In the genomic region with DNA sequence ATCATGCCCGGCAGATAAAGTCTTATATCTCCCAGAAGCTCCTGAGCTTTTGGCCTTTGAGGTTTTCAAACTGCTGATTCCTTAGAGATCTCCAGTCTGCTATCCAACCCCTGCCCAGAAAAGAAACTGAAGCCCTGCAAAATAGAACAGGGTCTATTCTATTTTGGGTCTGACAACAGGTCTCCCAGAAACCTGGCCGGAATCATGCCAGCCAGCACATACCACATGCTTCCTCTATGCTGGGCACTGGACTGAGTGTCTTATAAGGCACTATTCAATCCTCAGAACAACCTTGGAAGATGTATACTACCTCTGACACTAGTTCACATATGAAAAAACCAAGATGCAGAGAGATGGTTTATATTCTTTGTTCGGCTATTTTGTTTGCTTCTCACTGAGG, we compare ENCODE assay signal across 36 cellular contexts.
"Had no signal": no experiment of that assay in that cellular context is flagged by ENCODE, and none has a peak within 500 bp of the region (broad histone marks: within the 10 kb centered on the region; RNA-seq: fewer than 3 reads in every experiment).

No MANE protein-coding gene starts in this region.

- H3K27me3 ChIP-seq: brain microvascular endothelial cell, Peyer's patch, SJSA1 had no signal

- H3K9me3 Mint-ChIP-seq: activated CD4-positive, alpha-beta memory T cell treated with anti-CD3 and anti-CD28 coated beads, Interleukin-2, amount 10 ng/mL, durations not matched to agents 7 days and 5 days; activated naive CD8-positive, alpha-beta T cell treated with anti-CD3 and anti-CD28 coated beads for 36 hours; activated T-helper 17 cell treated with anti-CD3 and anti-CD28 coated beads, Interleukin-2, amount 50 U/mL, for 72 hours; T-helper 1 cell treated with Interleukin-12 subunit alpha and Interleukin-12 subunit beta and Interleukin-4 antibody, amounts not matched to agents 30 μg/mL and 1 μg/mL, for 36 hours; T-helper 2 cell treated with Interferon-gamma antibody and Interleukin-4, amounts not matched to agents 5 μg/mL and 100 μg/mL, for 36 hours; WTC11 had no signal

- H3K4me3 ChIP-seq: Peyer's patch, SJSA1 had no signal

- H3K9me3 ChIP-seq: Peyer's patch, SJSA1, SK-N-SH had no signal

- H3K4me3 Mint-ChIP-seq: activated CD4-positive, alpha-beta memory T cell treated with anti-CD3 and anti-CD28 coated beads, Interleukin-2, amount 10 ng/mL, durations not matched to agents 7 days and 5 days; activated CD4-positive, alpha-beta T cell treated with anti-CD3 and anti-CD28 coated beads for 36 hours; activated CD8-positive, alpha-beta memory T cell treated with anti-CD3 and anti-CD28 coated beads, Interleukin-2, amount 10 ng/mL, durations not matched to agents 7 days and 5 days; activated naive CD8-positive, alpha-beta T cell treated with anti-CD3 and anti-CD28 coated beads for 36 hours; activated T-helper 17 cell treated with anti-CD3 and anti-CD28 coated beads, Interleukin-2, amount 50 U/mL, for 72 hours; T-helper 1 cell treated with Interleukin-12 subunit alpha and Interleukin-12 subunit beta and Interleukin-4 antibody, amounts not matched to agents 30 μg/mL and 1 μg/mL, for 36 hours; T-helper 2 cell treated with Interferon-gamma antibody and Interleukin-4, amounts not matched to agents 5 μg/mL and 100 μg/mL, for 36 hours; WTC11 had no signal

- H3K4me1 ChIP-seq: Peyer's patch, SJSA1 had no signal

- ATAC-seq: activated CD4-positive, alpha-beta T cell treated with anti-CD3 and anti-CD28 coated beads for 36 hours; activated CD4-positive, CD25-positive, alpha-beta regulatory T cell treated with anti-CD3 and anti-CD28 coated beads, Interleukin-2, amount 50 U/mL, for 24 hours; activated CD8-positive, alpha-beta memory T cell treated with anti-CD3 and anti-CD28 coated beads, Interleukin-2, amount 10 ng/mL, durations not matched to agents 7 days and 5 days; activated T-helper 17 cell treated with anti-CD3 and anti-CD28 coated beads, Interleukin-2, amount 50 U/mL, for 72 hours; PC-3; WTC11 had no signal

- H3K4me1 Mint-ChIP-seq: activated CD4-positive, alpha-beta memory T cell treated with anti-CD3 and anti-CD28 coated beads, Interleukin-2, amount 10 ng/mL, durations not matched to agents 7 days and 5 days; activated CD4-positive, alpha-beta T cell treated with anti-CD3 and anti-CD28 coated beads for 36 hours; activated CD8-positive, alpha-beta memory T cell treated with anti-CD3 and anti-CD28 coated beads, Interleukin-2, amount 10 ng/mL, durations not matched to agents 7 days and 5 days; activated naive CD8-positive, alpha-beta T cell treated with anti-CD3 and anti-CD28 coated beads for 36 hours; WTC11 had no signal

- DNase-seq: activated CD4-positive, alpha-beta memory T cell treated with anti-CD3 and anti-CD28 coated beads, Interleukin-2, amount 10 ng/mL, durations not matched to agents 7 days and 5 days; activated CD4-positive, alpha-beta T cell treated with anti-CD3 and anti-CD28 coated beads for 36 hours; activated CD4-positive, alpha-beta T cell treated with anti-CD3 and anti-CD28 coated beads, Interleukin-2, amount 50 U/mL, for 1 hour; activated CD8-positive, alpha-beta memory T cell treated with anti-CD3 and anti-CD28 coated beads for 24 hours; activated CD8-positive, alpha-beta memory T cell treated with anti-CD3 and anti-CD28 coated beads, Interleukin-2, amount 10 ng/mL, durations not matched to agents 7 days and 5 days; activated CD8-positive, alpha-beta memory T cell treated with anti-CD3 and anti-CD28 coated beads, Interleukin-2, amount 50 U/mL, for 48 hours; activated effector memory CD4-positive, alpha-beta T cell treated with anti-CD3 and anti-CD28 coated beads, Interleukin-2, amount 50 U/mL, for 16 hours; activated naive CD4-positive, alpha-beta T cell; activated naive CD4-positive, alpha-beta T cell treated with anti-CD3 and anti-CD28 coated beads, Interleukin-2, amount 50 U/mL, for 16 hours; activated naive CD8-positive, alpha-beta T cell treated with anti-CD3 and anti-CD28 coated beads for 36 hours; activated T-cell treated with anti-CD3 and anti-CD28 coated beads, Interleukin-2, amount 50 U/mL, for 48 hours; amniotic stem cell; aorta; brain microvascular endothelial cell; central memory CD4-positive, alpha-beta T cell; NCI-H1105; NCI-H1417 treated with DMSO at 0.1 percent for 48 hours; NCI-H187 treated with DMSO at 0.1 percent for 48 hours; NCI-H2081; NCI-H2171 treated with DMSO at 0.1 percent for 48 hours; NCI-H2227 treated with DMSO at 0.1 percent for 48 hours; NCI-H446; NCI-H510A treated with DMSO at 0.1 percent for 48 hours; NCI-H526 treated with DMSO at 0.1 percent for 48 hours; NCI-H82; PC-3; Peyer's patch; RPMI8226; SHP77 treated with DMSO at 0.1 percent for 48 hours; SK-N-SH had no signal

- H3K9me2 ChIP-seq: SK-N-SH had no signal

- H3K27ac ChIP-seq: brain microvascular endothelial cell, Peyer's patch, SJSA1 had no signal

- H3K27me3 Mint-ChIP-seq: activated CD4-positive, alpha-beta memory T cell treated with anti-CD3 and anti-CD28 coated beads, Interleukin-2, amount 10 ng/mL, durations not matched to agents 7 days and 5 days; activated CD4-positive, alpha-beta T cell treated with anti-CD3 and anti-CD28 coated beads for 36 hours; activated CD8-positive, alpha-beta memory T cell treated with anti-CD3 and anti-CD28 coated beads, Interleukin-2, amount 10 ng/mL, durations not matched to agents 7 days and 5 days; activated naive CD8-positive, alpha-beta T cell treated with anti-CD3 and anti-CD28 coated beads for 36 hours; activated T-helper 17 cell treated with anti-CD3 and anti-CD28 coated beads, Interleukin-2, amount 50 U/mL, for 72 hours had no signal

- H3K27ac Mint-ChIP-seq: activated CD4-positive, alpha-beta memory T cell treated with anti-CD3 and anti-CD28 coated beads, Interleukin-2, amount 10 ng/mL, durations not matched to agents 7 days and 5 days; activated CD4-positive, alpha-beta T cell treated with anti-CD3 and anti-CD28 coated beads for 36 hours; activated CD8-positive, alpha-beta memory T cell treated with anti-CD3 and anti-CD28 coated beads, Interleukin-2, amount 10 ng/mL, durations not matched to agents 7 days and 5 days; activated naive CD8-positive, alpha-beta T cell treated with anti-CD3 and anti-CD28 coated beads for 36 hours; T-helper 1 cell treated with Interleukin-12 subunit alpha and Interleukin-12 subunit beta and Interleukin-4 antibody, amounts not matched to agents 30 μg/mL and 1 μg/mL, for 36 hours; T-helper 2 cell treated with Interferon-gamma antibody and Interleukin-4, amounts not matched to agents 5 μg/mL and 100 μg/mL, for 36 hours; WTC11 had no signal

- H3K4me2 ChIP-seq: SK-N-SH had no signal
